ENCODE assay signal across 18 cellular contexts in genomic region chr11:103880968-103881367, GRCh38.
DNase-seq lines count a peak whose midpoint lies in the region; ATAC-seq, FAIRE-seq and TF ChIP-seq lines count a peak whose summit lies in the region.
"Had no signal": no experiment of that assay in that cellular context is flagged by ENCODE, and none has a peak within 500 bp of the region (broad histone marks: within the 10 kb centered on the region; RNA-seq: fewer than 3 reads in every experiment).

No MANE protein-coding gene starts in this region.

- no peaks in the 10 kb centered on the region for H3K9me3 ChIP-seq in esophagus muscularis mucosa

- WGBS in esophagus muscularis mucosa = 90% methylated on average over 4 of the region's 4 CpGs

- intact Hi-C loops in esophagus muscularis mucosa (cut with DNase I) = no loop called here

- TF ChIP-seq CTCF in esophagus muscularis mucosa (IDR thresholded peaks at IDR 0.05) = no peak

- peak; percentile 57 for ATAC-seq in GM21390 (IDR thresholded peaks at IDR 0.05; ENCODE audit: unreplicated experiment)
- peak; percentile 48 for ATAC-seq in HG03159 (IDR thresholded peaks at IDR 0.05; ENCODE audit: unreplicated experiment)
- ATAC-seq in HG02938 (IDR thresholded peaks at IDR 0.05; ENCODE audit: unreplicated experiment) = no peak
- ATAC-seq: HCT116 had no signal

- H3K27me3 ChIP-seq in esophagus muscularis mucosa = no peaks in the 10 kb centered on the region

- H3K4me1 ChIP-seq in esophagus muscularis mucosa = peaks cover 0 to 37% (median 13%) of the 10 kb centered on the region in 4 donors

- TF ChIP-seq POLR2A in GM12892 (IDR thresholded peaks at IDR 0.05; ENCODE audit: low read depth, low read length) (no peak), esophagus muscularis mucosa (IDR thresholded peaks at IDR 0.05; ENCODE audit: low read depth) (no peak)

- no peaks in the 10 kb centered on the region for H3K36me3 ChIP-seq in esophagus muscularis mucosa

- no peak overlapping the region for H3K4me3 ChIP-seq in esophagus muscularis mucosa
- H3K4me3 ChIP-seq: GM23248, PC-9 had no signal

- peak; percentile 50 for FAIRE-seq in GM12892 (lab: Jason Lieb, UNC)
- FAIRE-seq: A204.1 had no signal

- DNase-seq in GM12892 (ENCODE audit: insufficient read length) = no peak
- no peak for DNase-seq in esophagus muscularis mucosa (ENCODE audit: extremely low spot score)
- no peak for DNase-seq in NCI-H2029 treated with DMSO at 0.1 percent for 48 hours (lab: John Stamatoyannopoulos, UW)
- no peak for DNase-seq in amniotic stem cell (lab: John Stamatoyannopoulos, UW)
- DNase-seq: C1 segment of cervical spinal cord, DMS79 treated with DMSO at 0.1 percent for 48 hours, GM23248, KBM-7, NCI-H1417 treated with DMSO at 0.1 percent for 48 hours, NCI-H2081, NCI-H748 treated with DMSO at 0.1 percent for 48 hours, PC-9, SW 1271 had no signal

- no peak for TF ChIP-seq EP300 in esophagus muscularis mucosa (IDR thresholded peaks at IDR 0.05)

- peak overlapping the region in 3 of 4 donors; percentile 26 to 58 (median 39) for H3K27ac ChIP-seq in esophagus muscularis mucosa (replicated peaks in 1 of 4)
- H3K27ac ChIP-seq: GM23248, PC-9 had no signal
